ENCODE assay signal across 12 cellular contexts in the genomic region with DNA sequence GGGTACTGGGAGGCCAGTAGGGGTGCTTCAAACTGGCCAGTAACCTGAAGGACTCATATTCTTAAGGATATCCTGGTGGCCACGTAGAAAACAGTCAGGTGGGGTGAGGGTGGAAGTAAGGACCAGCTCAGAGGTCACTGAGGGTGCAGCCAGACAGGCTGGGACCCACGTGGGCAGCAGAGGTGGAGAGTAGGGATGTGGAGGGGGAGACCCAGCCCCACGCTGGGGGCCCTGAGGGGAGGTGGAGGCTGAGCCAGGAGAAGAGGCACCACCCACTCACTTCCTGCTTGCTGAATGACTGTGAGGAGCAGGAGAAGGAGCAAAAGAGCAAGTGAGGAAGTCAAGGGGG. TPM values are rescaled to one million over a fixed set of nuclear protein-coding genes. Genes with fewer than 3 reads are reported as not detected.
DNase-seq lines count a peak whose midpoint lies in the region; ATAC-seq and TF ChIP-seq lines count a peak whose summit lies in the region.
"Had no signal": no experiment of that assay in that cellular context is flagged by ENCODE, and none has a peak within 500 bp of the region (broad histone marks: within the 10 kb centered on the region; RNA-seq: fewer than 3 reads in every experiment).

No MANE protein-coding gene starts in this region.

- H3K27ac ChIP-seq in VCaP, result peak overlapping the region; percentile 63
- peak overlapping the region; percentile 39 to 74 (median 70) for H3K27ac ChIP-seq in gastroesophageal sphincter
- H3K27ac ChIP-seq in parathyroid adenoma, result peak overlapping the region; percentile 49

- H3K4me3 ChIP-seq in gastroesophageal sphincter, result no peak overlapping the region
- no peak overlapping the region for H3K4me3 ChIP-seq in parathyroid adenoma (ENCODE audit: low read depth, low read length)

- no peak overlapping the region for H3K9ac ChIP-seq in parathyroid adenoma

- peak overlapping the region; percentile 23 for H2AFZ ChIP-seq in parathyroid adenoma

- no peaks in the 10 kb centered on the region for H3K79me2 ChIP-seq in parathyroid adenoma

- no peak for TF ChIP-seq CTCF in VCaP (conservative IDR thresholded peaks at IDR 0.05)
- TF ChIP-seq CTCF in gastroesophageal sphincter (IDR thresholded peaks at IDR 0.05), result no peak
- TF ChIP-seq CTCF in parathyroid adenoma (IDR thresholded peaks at IDR 0.05), result no peak

- H3K4me2 ChIP-seq in parathyroid adenoma (ENCODE audit: low read length), result no peak overlapping the region

- H3K4me1 ChIP-seq in gastroesophageal sphincter (peaks cover 0 to 46% (median 21%) of the 10 kb centered on the region in 3 donors), parathyroid adenoma (peaks cover 25% of the 10 kb centered on the region)

- TF ChIP-seq EP300 in gastroesophageal sphincter (IDR thresholded peaks at IDR 0.05), result no peak

- ATAC-seq in gastroesophageal sphincter, result no peak
- ATAC-seq in HG03196 (IDR thresholded peaks at IDR 0.05; ENCODE audit: unreplicated experiment), result no peak
- no peak for ATAC-seq in HG03025 (IDR thresholded peaks at IDR 0.05; ENCODE audit: low FRiP score, unreplicated experiment)
- ATAC-seq: activated CD8-positive, alpha-beta memory T cell treated with anti-CD3 and anti-CD28 coated beads, Interleukin-2, amount 10 ng/mL, durations not matched to agents 7 days and 5 days had no signal

- H3K36me3 ChIP-seq in gastroesophageal sphincter (no peaks in the 10 kb centered on the region), parathyroid adenoma (ENCODE audit: control insufficient read depth, insufficient read depth, low read length) (no peaks in the 10 kb centered on the region)

- H3K27me3 ChIP-seq in gastroesophageal sphincter (no peaks in the 10 kb centered on the region), parathyroid adenoma (ENCODE audit: control insufficient read depth, insufficient read depth, low read length) (no peaks in the 10 kb centered on the region)

- DNase-seq in A172 (ENCODE audit: low spot score), result peak; percentile 17
- no peak for DNase-seq in erythroblast (lab: John Stamatoyannopoulos, UW)
- no peak for DNase-seq in putamen (ENCODE audit: low spot score)
- DNase-seq: activated CD8-positive, alpha-beta memory T cell treated with anti-CD3 and anti-CD28 coated beads, Interleukin-2, amount 10 ng/mL, durations not matched to agents 7 days and 5 days; NK-92 treated with Interleukin-12 subunit alpha and Interleukin-12 subunit beta, amount 100 ng/mL, for 24 hours had no signal

- no peaks in the 10 kb centered on the region for H3K9me3 ChIP-seq in gastroesophageal sphincter
- no peaks in the 10 kb centered on the region for H3K9me3 ChIP-seq in parathyroid adenoma (ENCODE audit: control insufficient read depth, low read length)

- TF ChIP-seq POLR2A in gastroesophageal sphincter (IDR thresholded peaks at IDR 0.05) (no peak), erythroblast (IDR thresholded peaks at IDR 0.05; ENCODE audit: low read length) (no peak)

- 0 to 46% methylated on average over 1 to 3 of the region's 3 CpGs for WGBS in gastroesophageal sphincter (ENCODE audit: low coverage in 1 of 2), 2 donors

RNA-seq across cellular contexts. Expression of a gene that starts 12.6 kb away (rescaled TPM):
- total RNA-seq in A172 (2014; rRNA removed; shearing (Covaris generic)), result not detected in 2 replicates
- 100 to 1,000 TPM in 3 of 4 donors, 10 to 100 TPM in 1; 58.4 to 263 (median 215) TPM for total RNA-seq in gastroesophageal sphincter
- total RNA-seq: activated CD8-positive, alpha-beta memory T cell treated with anti-CD3 and anti-CD28 coated beads, Interleukin-2, amount 10 ng/mL, durations not matched to agents 7 days and 5 days had no signal

RNA-seq across cellular contexts. Expression of a gene that starts 18.4 kb away (rescaled TPM):
- 0.36 TPM in 1 of 2 replicates, not detected in the other for total RNA-seq in A172 (2014; rRNA removed; shearing (Covaris generic))
- total RNA-seq in gastroesophageal sphincter, result 1 to 10 TPM; 2.3 to 8.4 (median 3.7) TPM
- total RNA-seq: activated CD8-positive, alpha-beta memory T cell treated with anti-CD3 and anti-CD28 coated beads, Interleukin-2, amount 10 ng/mL, durations not matched to agents 7 days and 5 days had no signal

RNA-seq across cellular contexts. Expression of a gene that starts 38.4 kb away (rescaled TPM):
- total RNA-seq in A172 (2014; rRNA removed; shearing (Covaris generic)), result not detected in 2 replicates
- total RNA-seq in gastroesophageal sphincter, result not detected
- total RNA-seq: activated CD8-positive, alpha-beta memory T cell treated with anti-CD3 and anti-CD28 coated beads, Interleukin-2, amount 10 ng/mL, durations not matched to agents 7 days and 5 days; aorta; left cardiac atrium had no signal

Comparison
In these comparisons a context has a peak if more than half of its experiments do, and no peak if none do; other contexts are left out.
1. RNA of a gene that starts 12.6 kb away (total RNA-seq): 58.4 to 263 TPM in gastroesophageal sphincter; not detected in A172; every median in the first group is over 10 times any median in the second.
2. Peak in every context shown above with its lines, with median percentiles within 50 percentile points of each other: H3K27ac ChIP-seq.